ENCODE assay signal across 1 cellular context in the genomic region with DNA sequence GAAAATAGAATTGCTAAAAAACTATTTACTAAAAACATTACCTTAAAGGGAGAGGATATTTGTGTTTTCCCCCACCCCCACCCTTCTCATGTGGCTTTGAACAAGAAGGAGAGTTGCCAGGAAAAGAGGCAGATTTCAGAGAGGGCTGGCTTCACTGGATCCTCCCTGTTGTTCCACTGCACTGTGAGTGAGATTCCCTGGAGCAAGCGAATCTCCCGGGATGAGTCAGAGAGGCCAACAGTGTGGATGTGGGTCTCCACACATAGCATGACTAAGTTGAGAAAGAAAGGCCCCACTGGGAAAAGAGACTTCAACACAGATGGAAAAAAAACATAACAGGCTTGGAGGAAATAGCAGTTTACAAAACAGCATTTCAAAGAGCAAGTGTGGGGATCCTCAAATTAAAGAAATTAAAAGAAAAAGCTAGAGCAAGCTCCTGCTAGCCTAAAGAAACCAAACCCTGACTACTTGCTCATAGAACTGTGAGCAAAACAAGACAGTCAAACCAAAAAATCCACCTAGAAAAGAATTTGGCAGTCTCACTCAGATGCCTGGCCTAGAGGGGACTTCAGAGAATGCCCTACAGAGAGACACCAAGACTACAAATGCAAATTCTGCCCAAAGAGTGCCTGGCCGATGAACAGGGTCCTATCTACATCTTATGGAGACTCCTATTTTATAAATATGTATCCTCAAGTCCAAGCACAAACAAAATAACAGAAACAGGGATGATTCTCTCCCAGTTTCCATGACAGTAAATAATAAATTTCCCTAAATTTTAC.
TF ChIP-seq lines count a peak whose summit lies in the region.

No MANE protein-coding gene starts in this region.

TF ChIP-seq in A549, 52 proteins besides CTCF, POLR2A, EP300 and RAD21 (continued from another document):
- TF ChIP-seq, protein P1, sequence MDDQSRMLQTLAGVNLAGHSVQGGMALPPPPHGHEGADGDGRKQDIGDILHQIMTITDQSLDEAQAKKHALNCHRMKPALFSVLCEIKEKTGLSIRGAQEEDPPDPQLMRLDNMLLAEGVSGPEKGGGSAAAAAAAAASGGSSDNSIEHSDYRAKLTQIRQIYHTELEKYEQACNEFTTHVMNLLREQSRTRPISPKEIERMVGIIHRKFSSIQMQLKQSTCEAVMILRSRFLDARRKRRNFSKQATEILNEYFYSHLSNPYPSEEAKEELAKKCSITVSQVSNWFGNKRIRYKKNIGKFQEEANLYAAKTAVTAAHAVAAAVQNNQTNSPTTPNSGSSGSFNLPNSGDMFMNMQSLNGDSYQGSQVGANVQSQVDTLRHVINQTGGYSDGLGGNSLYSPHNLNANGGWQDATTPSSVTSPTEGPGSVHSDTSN (IDR thresholded peaks at IDR 0.05) = no peak
- TF ChIP-seq HEYL (CRISPR knock-in tag; IDR thresholded peaks at IDR 0.05) (no peak), CHD4 (IDR thresholded peaks at IDR 0.05; ENCODE audit: borderline replicate concordance) (no peak), FOSL2 (IDR thresholded peaks at IDR 0.05) (peak; percentile 66), FOSL2 (CRISPR knock-in tag; IDR thresholded peaks at IDR 0.05) (peak; percentile 69), MYC (IDR thresholded peaks at IDR 0.05; ENCODE audit: borderline replicate concordance, low read length) (no peak), REST (IDR thresholded peaks at IDR 0.05) (no peak), FOXS1 (CRISPR knock-in tag; IDR thresholded peaks at IDR 0.05) (no peak), JUN (IDR thresholded peaks at IDR 0.05) (peak in 1 of 2 experiments; percentile 28; a peak in 1 of 5 replicates), SMC3 (IDR thresholded peaks at IDR 0.05) (peak; percentile 15; the same call in 1 of the 3 replicates), KDM5A (IDR thresholded peaks at IDR 0.05) (no peak), TFCP2L1 (CRISPR knock-in tag; IDR thresholded peaks at IDR 0.05) (no peak), NPAS2 (CRISPR knock-in tag; IDR thresholded peaks at IDR 0.05; ENCODE audit: borderline replicate concordance) (no peak), PHF8 (IDR thresholded peaks at IDR 0.05; ENCODE audit: borderline replicate concordance, low read depth) (no peak), MAZ (IDR thresholded peaks at IDR 0.05; ENCODE audit: borderline replicate concordance, low read depth, low read length) (no peak)
- TF ChIP-seq, protein P2, sequence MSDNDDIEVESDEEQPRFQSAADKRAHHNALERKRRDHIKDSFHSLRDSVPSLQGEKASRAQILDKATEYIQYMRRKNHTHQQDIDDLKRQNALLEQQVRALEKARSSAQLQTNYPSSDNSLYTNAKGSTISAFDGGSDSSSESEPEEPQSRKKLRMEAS (IDR thresholded peaks at IDR 0.05) = 0 out of 2 replicates have a peak, but pooled peaks have one; percentile 25
